Comparison of ENCODE assay signal across 11 cellular contexts in the genomic region with DNA sequence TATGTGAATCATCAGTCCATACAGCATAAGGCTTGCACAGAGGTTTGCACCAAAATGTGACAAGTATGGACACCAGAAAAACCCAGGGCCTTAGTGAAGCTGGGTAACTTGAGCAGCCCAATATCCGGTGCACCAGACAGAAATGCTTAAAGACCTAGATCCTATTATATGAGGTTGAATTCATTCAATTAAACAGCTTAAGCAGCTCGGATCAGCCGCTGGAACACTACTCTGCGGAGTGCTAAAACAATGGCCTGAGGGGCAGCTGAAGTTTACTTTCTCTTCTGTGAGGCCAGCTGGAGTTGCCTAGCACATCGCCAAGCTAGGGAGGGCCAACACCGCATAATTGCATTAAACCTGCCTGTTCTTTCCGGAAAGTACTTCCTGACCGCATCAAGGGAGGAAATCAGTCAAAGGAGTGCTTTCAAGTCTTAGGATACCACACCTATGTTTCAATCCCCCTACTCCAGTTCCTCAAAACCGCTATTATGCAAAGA. TPM values are rescaled to one million over a fixed set of nuclear protein-coding genes. Genes with fewer than 3 reads are reported as not detected.
DNase-seq lines count a peak whose midpoint lies in the region; ATAC-seq and TF ChIP-seq lines count a peak whose summit lies in the region.
"Had no signal": no experiment of that assay in that cellular context is flagged by ENCODE, and none has a peak within 500 bp of the region (broad histone marks: within the 10 kb centered on the region; RNA-seq: fewer than 3 reads in every experiment).

No MANE protein-coding gene starts in this region.

- no peaks in the 10 kb centered on the region for H3K9me3 Mint-ChIP-seq in CD8-positive, alpha-beta T cell
- H3K9me3 Mint-ChIP-seq: nephron had no signal

- intact Hi-C loops in CD8-positive, alpha-beta T cell (cut with DNase I, micrococcal nuclease), result no loop called here
- intact Hi-C loops in PC-3 (cut with micrococcal nuclease), result no loop called here

- no peaks in the 10 kb centered on the region for H4K20me1 ChIP-seq in hepatocyte (ENCODE audit: insufficient read depth, poor library complexity, severe bottlenecking)
- no peaks in the 10 kb centered on the region for H4K20me1 ChIP-seq in PC-3 (ENCODE audit: low read length)

- no peaks in the 10 kb centered on the region for H3K79me2 ChIP-seq in hepatocyte
- H3K79me2 ChIP-seq in PC-3 (ENCODE audit: low read length), result no peaks in the 10 kb centered on the region

- H3K4me2 ChIP-seq in hepatocyte (no peak overlapping the region), PC-3 (ENCODE audit: low read length) (no peak overlapping the region)

- peak overlapping the region; percentile 64 for H3K4me3 Mint-ChIP-seq in CD8-positive, alpha-beta T cell
- H3K4me3 Mint-ChIP-seq: nephron had no signal

- peak overlapping the region; percentile 19 for H3K27ac Mint-ChIP-seq in CD8-positive, alpha-beta T cell

- no peaks in the 10 kb centered on the region for H3K9me2 ChIP-seq in hepatocyte (replicated peaks; ENCODE audit: insufficient read depth)
- no peaks in the 10 kb centered on the region for H3K9me2 ChIP-seq in PC-3 (replicated peaks; ENCODE audit: low read length)

- CTCF ChIA-PET in CD8-positive, alpha-beta T cell (lab: Charles Lee), result interaction anchor here (0.6 to 1.2 kb wide), 3 partner anchors 25 to 43 kb away, joined by 3 to 4 read pairs (median 3); no protein-coding TSS in a partner anchor
- CTCF ChIA-PET in PC-3 (lab: Charles Lee), result no interaction called here

- H3K9me3 ChIP-seq in CD8-positive, alpha-beta T cell (ENCODE audit: low read length), result no peaks in the 10 kb centered on the region
- no peaks in the 10 kb centered on the region for H3K9me3 ChIP-seq in hepatocyte (ENCODE audit: low read depth)
- no peaks in the 10 kb centered on the region for H3K9me3 ChIP-seq in PC-3 (ENCODE audit: low read length)
- H3K9me3 ChIP-seq: gastroesophageal sphincter had no signal

- no peaks in the 10 kb centered on the region for H3K36me3 ChIP-seq in CD8-positive, alpha-beta T cell (ENCODE audit: insufficient read depth, low read length)
- H3K36me3 ChIP-seq in hepatocyte (replicated peaks; ENCODE audit: insufficient read depth, low read depth) (no peaks in the 10 kb centered on the region), PC-3 (ENCODE audit: low read depth, low read length) (no peaks in the 10 kb centered on the region)
- H3K36me3 ChIP-seq: gastroesophageal sphincter had no signal

- H3K36me3 Mint-ChIP-seq in CD8-positive, alpha-beta T cell, result no peaks in the 10 kb centered on the region

- POLR2A ChIA-PET in CD8-positive, alpha-beta T cell (lab: Charles Lee), result no interaction called here
- POLR2A ChIA-PET in PC-3 (lab: Charles Lee; ENCODE audit: unreplicated experiment), result no interaction called here

- peaks cover 19% of the 10 kb centered on the region for H3K4me1 Mint-ChIP-seq in CD8-positive, alpha-beta T cell (ENCODE audit: low read depth)

- ATAC-seq in CD8-positive, alpha-beta T cell, result peak; percentile 26
- ATAC-seq in GM19452 (IDR thresholded peaks at IDR 0.05; ENCODE audit: unreplicated experiment), result peak; percentile 77
- no peak for ATAC-seq in PC-3
- ATAC-seq in GM21515 (IDR thresholded peaks at IDR 0.05; ENCODE audit: unreplicated experiment), result no peak
- ATAC-seq in GM21723 (IDR thresholded peaks at IDR 0.05; ENCODE audit: unreplicated experiment), result no peak
- ATAC-seq: gastroesophageal sphincter had no signal

- WGBS in hepatocyte (ENCODE audit: low lambda C conversion rate, missing lambda C conversion rate), result 42% methylated on average over 9 of the region's 9 CpGs

- peaks cover 17% of the 10 kb centered on the region for H3K4me1 ChIP-seq in CD8-positive, alpha-beta T cell (ENCODE audit: insufficient read depth, low read length)
- H3K4me1 ChIP-seq in hepatocyte (ENCODE audit: insufficient read depth), result no peaks in the 10 kb centered on the region
- no peaks in the 10 kb centered on the region for H3K4me1 ChIP-seq in PC-3 (ENCODE audit: insufficient read depth, low read length)
- H3K4me1 ChIP-seq: gastroesophageal sphincter had no signal

- no peaks in the 10 kb centered on the region for H3F3A ChIP-seq in PC-3 (ENCODE audit: low read length, unreplicated experiment)

- H2AFZ ChIP-seq in hepatocyte, result peak overlapping the region; percentile 10
- H2AFZ ChIP-seq in PC-3 (ENCODE audit: low read length), result no peak overlapping the region

- DNase-seq in CD8-positive, alpha-beta T cell, result peak in 2 of 7 experiments; percentile 6 to 51
- DNase-seq in NCI-H774 (lab: John Stamatoyannopoulos, UW) (peak; percentile 28), hepatocyte (ENCODE audit: low spot score) (no peak), PC-3 (no peak), coronary artery (ENCODE audit: low spot score) (no peak)

- H3K9ac ChIP-seq in PC-3 (ENCODE audit: low read length), result no peak overlapping the region

- peak overlapping the region; percentile 32 for H3K4me3 ChIP-seq in CD8-positive, alpha-beta T cell (ENCODE audit: low read depth, low read length)
- H3K4me3 ChIP-seq in hepatocyte, result no peak overlapping the region
- H3K4me3 ChIP-seq in PC-3 (ENCODE audit: low read length), result no peak overlapping the region
- H3K4me3 ChIP-seq in coronary artery, result no peak overlapping the region
- H3K4me3 ChIP-seq: gastroesophageal sphincter had no signal

- TF ChIP-seq CTCF in CD8-positive, alpha-beta T cell (IDR thresholded peaks at IDR 0.05), result no peak
- TF ChIP-seq CTCF in hepatocyte (IDR thresholded peaks at IDR 0.05; ENCODE audit: poor library complexity) (no peak), PC-3 (conservative IDR thresholded peaks at IDR 0.05; ENCODE audit: low read depth, low read length) (no peak), coronary artery (IDR thresholded peaks at IDR 0.05) (no peak)

- peaks cover 2% of the 10 kb centered on the region for H3K27me3 Mint-ChIP-seq in CD8-positive, alpha-beta T cell (ENCODE audit: low read depth)

- BruUV-seq in PC-3 (replicated peaks; lab: Mats Ljungman, UMichigan), result no TSS peak

- H3K27ac ChIP-seq in CD8-positive, alpha-beta T cell (ENCODE audit: low read depth, low read length), result no peak overlapping the region
- H3K27ac ChIP-seq in hepatocyte, result no peak overlapping the region
- no peak overlapping the region for H3K27ac ChIP-seq in PC-3 (ENCODE audit: low read length)
- H3K27ac ChIP-seq in coronary artery, result no peak overlapping the region
- H3K27ac ChIP-seq: gastroesophageal sphincter had no signal

- no peaks in the 10 kb centered on the region for H3K27me3 ChIP-seq in CD8-positive, alpha-beta T cell (ENCODE audit: insufficient read depth, low read length)
- H3K27me3 ChIP-seq in hepatocyte (no peaks in the 10 kb centered on the region), PC-3 (ENCODE audit: low read length) (peaks cover 29% of the 10 kb centered on the region; the same call in 1 of the 2 replicates)
- H3K27me3 ChIP-seq: gastroesophageal sphincter had no signal

RNA-seq across cellular contexts. Expression of a gene that starts 17.0 kb away (rescaled TPM):
- total RNA-seq in CD8-positive, alpha-beta T cell, result not detected
- total RNA-seq in hepatocyte (0.63 and 0.64 TPM in 2 replicates), PC-3 (2014; rRNA removed) (0.23 TPM in 1 of 2 replicates, not detected in the other)
- polyA plus RNA-seq in hepatocyte, result 0.49 and 1.3 TPM in 2 replicates
- total RNA-seq: LHCN-M2 had no signal

Comparison
In these comparisons a context has a peak if more than half of its experiments do, and no peak if none do; other contexts are left out.
1. ATAC-seq: peak in CD8-positive, alpha-beta T cell (single experiment) and GM19452 (single experiment); none in PC-3 (single experiment), GM21515 (single experiment) and GM21723 (single experiment).